Comparison of ENCODE assay signal across 1 cellular context in the genomic region with DNA sequence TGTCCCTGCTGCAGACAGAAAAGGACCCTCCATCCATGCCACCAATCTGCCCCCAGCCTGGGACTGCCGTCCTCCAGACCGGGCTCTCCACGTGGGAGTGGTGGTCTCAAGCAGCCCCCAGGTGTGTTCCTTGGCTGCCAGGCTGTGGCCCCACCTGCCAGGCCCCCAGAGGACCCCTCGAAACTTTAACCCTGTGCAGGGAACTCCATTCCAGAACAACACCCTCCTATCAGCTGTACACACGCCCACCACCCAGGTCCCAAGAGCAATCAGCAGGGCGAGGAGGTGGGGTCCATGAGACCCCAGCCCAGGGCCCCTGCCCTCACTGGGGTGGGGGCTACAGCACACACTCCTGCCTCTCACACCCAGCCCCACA.
TF ChIP-seq lines count a peak whose summit lies in the region.

No MANE protein-coding gene starts in this region.

TF ChIP-seq in WTC11, 78 proteins besides CTCF, POLR2A, EP300 and RAD21 (continued from another document):
- TF ChIP-seq ZNF219 (CRISPR knock-in tag; IDR thresholded peaks at IDR 0.05; ENCODE audit: borderline replicate concordance) (no peak), GRHL2 (CRISPR knock-in tag; IDR thresholded peaks at IDR 0.05; ENCODE audit: insufficient replicate concordance, severe bottlenecking) (no peak), ZNF138 (CRISPR knock-in tag; conservative IDR thresholded peaks at IDR 0.05) (no peak), FOXP1 (CRISPR knock-in tag; IDR thresholded peaks at IDR 0.05; ENCODE audit: borderline replicate concordance) (no peak), JUN (CRISPR knock-in tag; IDR thresholded peaks at IDR 0.05) (no peak), EMX1 (CRISPR knock-in tag; IDR thresholded peaks at IDR 0.05) (no peak), ZNF232 (CRISPR knock-in tag; IDR thresholded peaks at IDR 0.05) (no peak), MYBL2 (CRISPR knock-in tag; IDR thresholded peaks at IDR 0.05) (no peak)
- TF ChIP-seq, protein P1, sequence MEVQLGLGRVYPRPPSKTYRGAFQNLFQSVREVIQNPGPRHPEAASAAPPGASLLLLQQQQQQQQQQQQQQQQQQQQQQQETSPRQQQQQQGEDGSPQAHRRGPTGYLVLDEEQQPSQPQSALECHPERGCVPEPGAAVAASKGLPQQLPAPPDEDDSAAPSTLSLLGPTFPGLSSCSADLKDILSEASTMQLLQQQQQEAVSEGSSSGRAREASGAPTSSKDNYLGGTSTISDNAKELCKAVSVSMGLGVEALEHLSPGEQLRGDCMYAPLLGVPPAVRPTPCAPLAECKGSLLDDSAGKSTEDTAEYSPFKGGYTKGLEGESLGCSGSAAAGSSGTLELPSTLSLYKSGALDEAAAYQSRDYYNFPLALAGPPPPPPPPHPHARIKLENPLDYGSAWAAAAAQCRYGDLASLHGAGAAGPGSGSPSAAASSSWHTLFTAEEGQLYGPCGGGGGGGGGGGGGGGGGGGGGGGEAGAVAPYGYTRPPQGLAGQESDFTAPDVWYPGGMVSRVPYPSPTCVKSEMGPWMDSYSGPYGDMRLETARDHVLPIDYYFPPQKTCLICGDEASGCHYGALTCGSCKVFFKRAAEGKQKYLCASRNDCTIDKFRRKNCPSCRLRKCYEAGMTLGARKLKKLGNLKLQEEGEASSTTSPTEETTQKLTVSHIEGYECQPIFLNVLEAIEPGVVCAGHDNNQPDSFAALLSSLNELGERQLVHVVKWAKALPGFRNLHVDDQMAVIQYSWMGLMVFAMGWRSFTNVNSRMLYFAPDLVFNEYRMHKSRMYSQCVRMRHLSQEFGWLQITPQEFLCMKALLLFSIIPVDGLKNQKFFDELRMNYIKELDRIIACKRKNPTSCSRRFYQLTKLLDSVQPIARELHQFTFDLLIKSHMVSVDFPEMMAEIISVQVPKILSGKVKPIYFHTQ (CRISPR knock-in tag; IDR thresholded peaks at IDR 0.05), result no peak
- TF ChIP-seq, protein P2, sequence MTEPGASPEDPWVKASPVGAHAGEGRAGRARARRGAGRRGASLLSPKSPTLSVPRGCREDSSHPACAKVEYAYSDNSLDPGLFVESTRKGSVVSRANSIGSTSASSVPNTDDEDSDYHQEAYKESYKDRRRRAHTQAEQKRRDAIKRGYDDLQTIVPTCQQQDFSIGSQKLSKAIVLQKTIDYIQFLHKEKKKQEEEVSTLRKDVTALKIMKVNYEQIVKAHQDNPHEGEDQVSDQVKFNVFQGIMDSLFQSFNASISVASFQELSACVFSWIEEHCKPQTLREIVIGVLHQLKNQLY (CRISPR knock-in tag; IDR thresholded peaks at IDR 0.05), result no peak
- TF ChIP-seq, protein P3, sequence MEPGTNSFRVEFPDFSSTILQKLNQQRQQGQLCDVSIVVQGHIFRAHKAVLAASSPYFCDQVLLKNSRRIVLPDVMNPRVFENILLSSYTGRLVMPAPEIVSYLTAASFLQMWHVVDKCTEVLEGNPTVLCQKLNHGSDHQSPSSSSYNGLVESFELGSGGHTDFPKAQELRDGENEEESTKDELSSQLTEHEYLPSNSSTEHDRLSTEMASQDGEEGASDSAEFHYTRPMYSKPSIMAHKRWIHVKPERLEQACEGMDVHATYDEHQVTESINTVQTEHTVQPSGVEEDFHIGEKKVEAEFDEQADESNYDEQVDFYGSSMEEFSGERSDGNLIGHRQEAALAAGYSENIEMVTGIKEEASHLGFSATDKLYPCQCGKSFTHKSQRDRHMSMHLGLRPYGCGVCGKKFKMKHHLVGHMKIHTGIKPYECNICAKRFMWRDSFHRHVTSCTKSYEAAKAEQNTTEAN (CRISPR knock-in tag; IDR thresholded peaks at IDR 0.05), result no peak
- TF ChIP-seq, protein P4, sequence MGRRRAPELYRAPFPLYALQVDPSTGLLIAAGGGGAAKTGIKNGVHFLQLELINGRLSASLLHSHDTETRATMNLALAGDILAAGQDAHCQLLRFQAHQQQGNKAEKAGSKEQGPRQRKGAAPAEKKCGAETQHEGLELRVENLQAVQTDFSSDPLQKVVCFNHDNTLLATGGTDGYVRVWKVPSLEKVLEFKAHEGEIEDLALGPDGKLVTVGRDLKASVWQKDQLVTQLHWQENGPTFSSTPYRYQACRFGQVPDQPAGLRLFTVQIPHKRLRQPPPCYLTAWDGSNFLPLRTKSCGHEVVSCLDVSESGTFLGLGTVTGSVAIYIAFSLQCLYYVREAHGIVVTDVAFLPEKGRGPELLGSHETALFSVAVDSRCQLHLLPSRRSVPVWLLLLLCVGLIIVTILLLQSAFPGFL (CRISPR knock-in tag; IDR thresholded peaks at IDR 0.05; ENCODE audit: borderline replicate concordance), result no peak
TF ChIP-seq in WTC11: peak in this region for 0.
